1 cellular context compared by ENCODE assay signal in genomic region chr16:2517954-2518605, GRCh38.
TF ChIP-seq lines count a peak whose summit lies in the region.

No MANE protein-coding gene starts in this region.

TF ChIP-seq in liver, 16 proteins besides CTCF, POLR2A, EP300 and RAD21 (continued from another document):
- TF ChIP-seq REST (IDR thresholded peaks at IDR 0.05), result no peak
- TF ChIP-seq TAF1 (conservative IDR thresholded peaks at IDR 0.05), result no peak
